ENCODE assay signal across 24 cellular contexts in genomic region chr14:59698793-59699192, GRCh38.
DNase-seq lines count a peak whose midpoint lies in the region; ATAC-seq and TF ChIP-seq lines count a peak whose summit lies in the region.
"Had no signal": no experiment of that assay in that cellular context is flagged by ENCODE, and none has a peak within 500 bp of the region (broad histone marks: within the 10 kb centered on the region; RNA-seq: fewer than 3 reads in every experiment).

No MANE protein-coding gene starts in this region.

- intact Hi-C loops in Right ventricle myocardium inferior (cut with DNase I) = no loop called here

- TF ChIP-seq CTCF in epithelial cell of esophagus (IDR thresholded peaks at IDR 0.05; ENCODE audit: insufficient read depth, low read depth, low read length, missing control alignments) = no peak

- H3K4me3 ChIP-seq in epithelial cell of esophagus (ENCODE audit: low read length) = no peak overlapping the region
- H3K4me3 ChIP-seq in skeletal muscle cell (ENCODE audit: low read depth, low read length) = no peak overlapping the region
- H3K4me3 ChIP-seq: heart left ventricle, prostate gland, tibial nerve had no signal

- DNase-seq in NCI-H1092 treated with DMSO at 0.1 percent for 48 hours (lab: John Stamatoyannopoulos, UW) (peak; percentile 14), NCI-H1092 (lab: John Stamatoyannopoulos, UW) (no peak), RPMI7951 (ENCODE audit: low read depth) (peak; percentile 11), epithelial cell of esophagus (ENCODE audit: low read depth) (peak; percentile 75), skeletal muscle cell (ENCODE audit: low read depth) (peak; percentile 10), Right ventricle myocardium inferior (ENCODE audit: missing footprints) (no peak), inferior parietal cortex (ENCODE audit: extremely low spot score) (no peak)
- no peak for DNase-seq in activated CD8-positive, alpha-beta memory T cell treated with anti-CD3 and anti-CD28 coated beads for 24 hours
- DNase-seq: 8988T; activated CD4-positive, alpha-beta T cell treated with anti-CD3 and anti-CD28 coated beads for 1 hour; activated effector memory CD4-positive, alpha-beta T cell treated with anti-CD3 and anti-CD28 coated beads, Interleukin-2, amount 50 U/mL, for 16 hours; anterior cingulate cortex; CD4-positive, CD25-positive, alpha-beta regulatory T cell; DND-41; heart left ventricle; islet precursor cell; NCI-H1694 treated with DMSO at 0.1 percent for 48 hours; NCI-H524; nephron progenitor cell; stimulated activated naive B cell treated with anti-CD40 and anti-IgM and Interleukin-4, amounts not matched to agents 10 μg/mL and 1 μg/mL and 100 μg/mL, for 72 hours had no signal

- no peak for ATAC-seq in Right ventricle myocardium inferior
- ATAC-seq: esophagus mucosa; HCT116; heart left ventricle; stimulated activated naive B cell treated with anti-CD40 and anti-IgM and Interleukin-4, amounts not matched to agents 10 μg/mL and 1 μg/mL and 100 μg/mL, for 72 hours had no signal

Comparison
In these comparisons a context has a peak if more than half of its experiments do, and no peak if none do; other contexts are left out.
1. DNase-seq: peak in NCI-H1092 treated with DMSO at 0.1 percent for 48 hours (single experiment), RPMI7951 (single experiment), epithelial cell of esophagus (single experiment) and skeletal muscle cell (single experiment); none in NCI-H1092 (single experiment), Right ventricle myocardium inferior (single experiment), inferior parietal cortex (single experiment) and activated CD8-positive, alpha-beta memory T cell treated with anti-CD3 and anti-CD28 coated beads for 24 hours (single experiment).